In the genomic region with DNA sequence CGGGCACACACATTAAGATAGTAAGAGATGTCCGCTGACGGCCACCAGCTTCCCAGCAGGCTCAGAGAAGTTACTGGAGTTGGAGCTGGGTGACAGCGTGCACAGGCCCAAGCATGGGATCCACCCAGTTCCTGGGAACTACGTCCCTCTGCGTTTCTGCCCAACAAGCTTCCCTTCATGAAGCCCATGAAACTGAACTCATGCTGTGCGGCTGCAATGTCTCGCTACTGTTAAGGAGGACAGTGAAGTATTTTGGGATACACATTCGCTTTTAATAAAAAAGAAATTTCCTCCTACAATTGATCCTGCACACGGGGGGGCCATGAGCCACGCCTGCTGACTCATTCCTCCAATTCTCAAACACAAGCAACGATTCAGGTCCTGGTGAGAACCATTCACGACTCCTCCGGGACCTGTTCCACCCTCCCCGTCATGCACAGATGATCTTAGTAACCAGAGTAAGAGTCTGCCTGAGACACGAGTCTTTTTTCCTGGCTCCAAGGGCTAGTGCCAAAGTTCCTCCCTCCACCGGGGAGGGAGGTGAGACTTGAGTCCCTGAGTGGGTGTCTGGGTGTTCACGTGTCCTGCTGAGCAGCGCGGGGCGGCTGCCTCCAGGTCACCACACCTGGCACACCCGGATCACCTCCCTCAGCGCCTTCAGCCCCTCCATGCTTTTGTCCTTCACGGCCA, we compare ENCODE assay signal across 9 cellular contexts. TPM values are rescaled to one million over a fixed set of nuclear protein-coding genes. Genes with fewer than 3 reads are reported as not detected.
DNase-seq lines count a peak whose midpoint lies in the region; ATAC-seq, FAIRE-seq and TF ChIP-seq lines count a peak whose summit lies in the region.
"Had no signal": no experiment of that assay in that cellular context is flagged by ENCODE, and none has a peak within 500 bp of the region (broad histone marks: within the 10 kb centered on the region; RNA-seq: fewer than 3 reads in every experiment).

No MANE protein-coding gene starts in this region.

- no peak overlapping the region for H3K56ac ChIP-seq in H9 (ENCODE audit: insufficient read length, low read depth, low read length)

- no peak overlapping the region for H2BK15ac ChIP-seq in H9 (ENCODE audit: low read depth, low read length)
- H2BK15ac ChIP-seq in mesenchymal stem cell (ENCODE audit: low read depth, poor library complexity, severe bottlenecking) = no peak overlapping the region

- H3K27ac ChIP-seq in ACC112 (ENCODE audit: low read depth, low read length) (peak overlapping the region; percentile 97), H9 (ENCODE audit: insufficient read length, low read depth, low read length) (no peak overlapping the region), astrocyte (ENCODE audit: low read depth, low read length) (peak overlapping the region; percentile 97), mesenchymal stem cell (ENCODE audit: low read length, poor library complexity, severe bottlenecking) (peak overlapping the region; percentile 65)
- H3K27ac ChIP-seq: esophagus muscularis mucosa had no signal

- peaks cover 8 to 42% (median 34%) of the 10 kb centered on the region in 3 experiments; a peak in 6 of 7 replicates for H3K36me3 Mint-ChIP-seq in H9 (ENCODE audit: insufficient read depth in 1 of 3, low read depth in 3 of 3)
- peaks cover 6% of the 10 kb centered on the region for H3K36me3 Mint-ChIP-seq in astrocyte (ENCODE audit: low read depth, unreplicated experiment)

- H3K27ac Mint-ChIP-seq in H9 = peak overlapping the region in 2 of 3 experiments; percentile 80 to 90; a peak in 4 of 7 replicates
- H3K27ac Mint-ChIP-seq in astrocyte (ENCODE audit: unreplicated experiment) = peak overlapping the region; percentile 20

- no peak overlapping the region for H3K23ac ChIP-seq in H9 (ENCODE audit: insufficient read length, low read depth, low read length)
- no peak overlapping the region for H3K23ac ChIP-seq in mesenchymal stem cell (ENCODE audit: low read length in 2 of 2)

- H3K79me2 ChIP-seq in ACC112 (ENCODE audit: control insufficient read depth, insufficient read depth, low read length, unreplicated experiment) (peaks cover 20% of the 10 kb centered on the region), H9 (ENCODE audit: insufficient read depth, low read length) (no peaks in the 10 kb centered on the region), astrocyte (ENCODE audit: insufficient read depth, low read length) (peaks cover 19% of the 10 kb centered on the region)

- H4K91ac ChIP-seq in H9 (ENCODE audit: insufficient read length, low read depth, low read length) = no peak overlapping the region
- no peak overlapping the region for H4K91ac ChIP-seq in mesenchymal stem cell (ENCODE audit: low read length)

- H2AK5ac ChIP-seq in H9 (ENCODE audit: insufficient read length, low read length) (no peak overlapping the region), mesenchymal stem cell (ENCODE audit: low read length, severe bottlenecking) (no peak overlapping the region)

- DNase-seq in H9 (no peak), astrocyte (ENCODE audit: low read depth) (peak; percentile 83), mesenchymal stem cell (peak; percentile 72), UCSD-AML1 (lab: John Stamatoyannopoulos, UW; ENCODE audit: unreplicated experiment) (no peak), GM12891 (ENCODE audit: insufficient read length, low spot score) (no peak)
- DNase-seq in stimulated activated CD4-positive, alpha-beta T cell treated with anti-CD3 and anti-CD28 coated beads, Interleukin-4, amount 100 ng/mL, for 4 hours = no peak

- no peak overlapping the region for H4K5ac ChIP-seq in H9 (ENCODE audit: insufficient read length, low read depth, low read length)

- WGBS in H9 (ENCODE audit: extremely low coverage, insufficient read length, low lambda C conversion rate) = no CpG with 5 or more reads among the region's 24 CpGs
- WGBS in mesenchymal stem cell = 54% methylated on average over 23 of the region's 24 CpGs

- H3K4me3 Mint-ChIP-seq in H9 = peak overlapping the region; percentile 40 to 46; a peak in 4 of 5 replicates
- H3K4me3 Mint-ChIP-seq in astrocyte (ENCODE audit: unreplicated experiment) = peak overlapping the region; percentile 76

- no peak overlapping the region for H3K4ac ChIP-seq in H9 (ENCODE audit: low read depth, low read length)
- peak overlapping the region in 1 of 2 experiments; percentile 20 for H3K4ac ChIP-seq in mesenchymal stem cell (ENCODE audit: low read depth in 1 of 2, low read length in 2 of 2)

- no peaks in the 10 kb centered on the region for H4K20me1 ChIP-seq in H9 (ENCODE audit: control insufficient read depth, insufficient read depth, insufficient read length)
- H4K20me1 ChIP-seq in astrocyte (ENCODE audit: insufficient read depth, low read length) = peaks cover 8% of the 10 kb centered on the region

- H4K8ac ChIP-seq in H9 (replicated peaks; ENCODE audit: insufficient read length, low read depth, low read length) (no peak overlapping the region), mesenchymal stem cell (ENCODE audit: low read length) (peak overlapping the region; percentile 21)

- H3K18ac ChIP-seq in H9 (ENCODE audit: insufficient read length, low read depth, low read length) (no peak overlapping the region), mesenchymal stem cell (ENCODE audit: low read depth in 1 of 2, low read length in 2 of 2) (peak overlapping the region; percentile 30 to 80)

- H3K9me3 ChIP-seq in H9 (ENCODE audit: control insufficient read depth, low read depth, low read length) = no peaks in the 10 kb centered on the region
- no peaks in the 10 kb centered on the region for H3K9me3 ChIP-seq in astrocyte (ENCODE audit: insufficient read depth, low read depth, low read length)
- no peaks in the 10 kb centered on the region for H3K9me3 ChIP-seq in mesenchymal stem cell (ENCODE audit: control insufficient read depth, low read length)
- H3K9me3 ChIP-seq: esophagus muscularis mucosa had no signal

- H3K79me1 ChIP-seq in H9 (ENCODE audit: insufficient read depth, low read depth, low read length, poor library complexity, severe bottlenecking) (no peaks in the 10 kb centered on the region), mesenchymal stem cell (replicated peaks; ENCODE audit: low read length, poor library complexity, severe bottlenecking) (peaks cover 4% of the 10 kb centered on the region)

- H3T11ph ChIP-seq in H9 (ENCODE audit: low read length) = no peak overlapping the region

- no peak overlapping the region for H2BK20ac ChIP-seq in H9 (ENCODE audit: low read depth, low read length, poor library complexity, severe bottlenecking)

- FAIRE-seq in astrocyte (lab: Jason Lieb, UNC) (no peak), GM12891 (lab: Jason Lieb, UNC) (no peak)

- TF ChIP-seq CTCF in H9 (conservative IDR thresholded peaks at IDR 0.05) = no peak
- TF ChIP-seq CTCF in astrocyte (IDR thresholded peaks at IDR 0.05; ENCODE audit: insufficient read depth, low read depth, low read length) = no peak

- no peak overlapping the region for H2BK12ac ChIP-seq in H9 (ENCODE audit: insufficient read length, low read depth, low read length)
- peak overlapping the region in 1 of 2 experiments; percentile 91 for H2BK12ac ChIP-seq in mesenchymal stem cell (ENCODE audit: low read length in 2 of 2)

- peaks cover 13 to 22% of the 10 kb centered on the region in 2 experiments for H3K4me1 Mint-ChIP-seq in H9
- peaks cover 31% of the 10 kb centered on the region for H3K4me1 Mint-ChIP-seq in astrocyte (ENCODE audit: low read depth, unreplicated experiment)

- H2BK120ac ChIP-seq in H9 (ENCODE audit: low read depth, low read length, poor library complexity, severe bottlenecking) = no peak overlapping the region
- H2BK120ac ChIP-seq in mesenchymal stem cell (ENCODE audit: low read depth, low read length) = no peak overlapping the region

- H3K36me3 ChIP-seq in ACC112 (ENCODE audit: insufficient read depth, low read length) (peaks cover 3% of the 10 kb centered on the region; the same call in 1 of the 2 replicates), astrocyte (ENCODE audit: insufficient read depth, low read length) (no peaks in the 10 kb centered on the region), mesenchymal stem cell (ENCODE audit: control insufficient read depth in 1 of 2, insufficient read depth in 2 of 2, low read depth in 1 of 2, low read length in 2 of 2) (peaks cover 8 to 14% of the 10 kb centered on the region in 2 experiments)

- H3K23me2 ChIP-seq in H9 (ENCODE audit: insufficient read length, low read depth, low read length, poor library complexity, severe bottlenecking) = peaks cover 4% of the 10 kb centered on the region

- H2BK5ac ChIP-seq in H9 (ENCODE audit: insufficient read length, low read length) (no peak overlapping the region), mesenchymal stem cell (ENCODE audit: low read depth, low read length, poor library complexity, severe bottlenecking) (no peak overlapping the region)

- TF ChIP-seq POLR2A in GM12891 (IDR thresholded peaks at IDR 0.05; ENCODE audit: low read depth, low read length) = no peak

- H3K9me3 Mint-ChIP-seq in H9 (no peaks in the 10 kb centered on the region), astrocyte (ENCODE audit: unreplicated experiment) (no peaks in the 10 kb centered on the region)

- H3K4me1 ChIP-seq in ACC112 (ENCODE audit: control insufficient read depth, insufficient read depth, low read length, unreplicated experiment) (peaks cover 43% of the 10 kb centered on the region), H9 (ENCODE audit: insufficient read depth, low read length) (no peaks in the 10 kb centered on the region), astrocyte (ENCODE audit: insufficient read depth, low read length) (peaks cover 33% of the 10 kb centered on the region), mesenchymal stem cell (ENCODE audit: control insufficient read depth, insufficient read depth, low read depth, low read length) (peaks cover 38% of the 10 kb centered on the region)

- no peak overlapping the region for H3K4me2 ChIP-seq in H9 (ENCODE audit: insufficient read depth, insufficient read length, low read length)
- H3K4me2 ChIP-seq in astrocyte (ENCODE audit: low read length) = peak overlapping the region; percentile 88
- peak overlapping the region; percentile 36 for H3K4me2 ChIP-seq in mesenchymal stem cell (ENCODE audit: low read length, poor library complexity, severe bottlenecking)

- H2AFZ ChIP-seq in ACC112 (ENCODE audit: low read length, unreplicated experiment) (no peak overlapping the region), H9 (ENCODE audit: low read length) (no peak overlapping the region), astrocyte (ENCODE audit: low read depth, low read length) (no peak overlapping the region), mesenchymal stem cell (ENCODE audit: low read depth, low read length) (peak overlapping the region; percentile 43)

- H3K27me3 ChIP-seq in ACC112 (ENCODE audit: insufficient read depth, low read length) = no peaks in the 10 kb centered on the region
- no peaks in the 10 kb centered on the region for H3K27me3 ChIP-seq in H9 (ENCODE audit: insufficient read depth, low read length)
- no peaks in the 10 kb centered on the region for H3K27me3 ChIP-seq in astrocyte (ENCODE audit: insufficient read depth, low read length)
- no peaks in the 10 kb centered on the region for H3K27me3 ChIP-seq in mesenchymal stem cell (ENCODE audit: control insufficient read depth in 1 of 2, insufficient read depth in 1 of 2, low read length in 2 of 2)

- ATAC-seq in HG02642 (IDR thresholded peaks at IDR 0.05; ENCODE audit: poor library complexity, unreplicated experiment) = no peak

- H3K9ac ChIP-seq in H9 (ENCODE audit: extremely low read depth, insufficient read length, low read length) (no peak overlapping the region), astrocyte (ENCODE audit: low read length) (peak overlapping the region; percentile 96), mesenchymal stem cell (ENCODE audit: low read length) (peak overlapping the region; percentile 100)

- H3K27me3 Mint-ChIP-seq in H9 (ENCODE audit: low read depth) = no peaks in the 10 kb centered on the region
- H3K27me3 Mint-ChIP-seq in astrocyte (ENCODE audit: low read depth, unreplicated experiment) = no peaks in the 10 kb centered on the region

- H3K4me3 ChIP-seq in ACC112 (ENCODE audit: low read depth, low read length) = peak overlapping the region; percentile 96
- peak overlapping the region; percentile 34 for H3K4me3 ChIP-seq in astrocyte (ENCODE audit: insufficient read depth, low read depth, low read length)
- peak overlapping the region in 1 of 2 experiments; percentile 70 for H3K4me3 ChIP-seq in mesenchymal stem cell (ENCODE audit: insufficient read depth in 1 of 2, low read depth in 1 of 2, low read length in 2 of 2)
- H3K4me3 ChIP-seq: esophagus muscularis mucosa had no signal

- H3K14ac ChIP-seq in H9 (ENCODE audit: insufficient read depth, low read length) = no peak overlapping the region
- H3K14ac ChIP-seq in mesenchymal stem cell (ENCODE audit: low read length in 2 of 2) = peak overlapping the region in 1 of 2 experiments; percentile 57

RNA-seq across cellular contexts. Expression of a gene that starts 2.6 kb away (rescaled TPM):
- total RNA-seq in H9 (2021) (63.0 and 71.1 TPM in 2 replicates), astrocyte (30.3 and 33.6 TPM in 2 replicates)
- polyA plus RNA-seq in mesenchymal stem cell (2013, experiment 1 of 2) = 7.3 TPM
- polyA plus RNA-seq in mesenchymal stem cell (2013, experiment 2 of 2) = 8.7 TPM
- polyA plus RNA-seq in GM12891 (2012; ENCODE audit: low read depth, missing spikeins) = 35.2 TPM

RNA-seq across cellular contexts. Expression of a gene that starts 11.2 kb away (rescaled TPM):
- total RNA-seq in H9 (2021) = 1.3 and 1.5 TPM in 2 replicates
- 1.8 and 2.1 TPM in 2 replicates for total RNA-seq in astrocyte
- 0.39 TPM for polyA plus RNA-seq in mesenchymal stem cell (2013, experiment 1 of 2)
- 0.45 TPM for polyA plus RNA-seq in mesenchymal stem cell (2013, experiment 2 of 2)
- 0.04 TPM for polyA plus RNA-seq in GM12891 (2012; ENCODE audit: low read depth, missing spikeins)

RNA-seq across cellular contexts. Expression of a gene that starts 36.7 kb away (rescaled TPM):
- 15.6 and 16.3 TPM in 2 replicates for total RNA-seq in H9 (2021)
- total RNA-seq in astrocyte = 36.2 and 36.6 TPM in 2 replicates
- polyA plus RNA-seq in mesenchymal stem cell (2013, experiment 1 of 2) = 12.8 TPM
- 12.8 TPM for polyA plus RNA-seq in mesenchymal stem cell (2013, experiment 2 of 2)
- polyA plus RNA-seq in GM12891 (2012; ENCODE audit: low read depth, missing spikeins) = 8.2 TPM

Comparison
In these comparisons a context has a peak if more than half of its experiments do, and no peak if none do; other contexts are left out.
1. DNase-seq: peak in astrocyte (single experiment) and mesenchymal stem cell (single experiment); none in H9 (single experiment), UCSD-AML1 (single experiment), GM12891 (single experiment) and stimulated activated CD4-positive, alpha-beta T cell treated with anti-CD3 and anti-CD28 coated beads, Interleukin-4, amount 100 ng/mL, for 4 hours (0 of 2).